ENCODE assay signal across 25 cellular contexts in the genomic region with DNA sequence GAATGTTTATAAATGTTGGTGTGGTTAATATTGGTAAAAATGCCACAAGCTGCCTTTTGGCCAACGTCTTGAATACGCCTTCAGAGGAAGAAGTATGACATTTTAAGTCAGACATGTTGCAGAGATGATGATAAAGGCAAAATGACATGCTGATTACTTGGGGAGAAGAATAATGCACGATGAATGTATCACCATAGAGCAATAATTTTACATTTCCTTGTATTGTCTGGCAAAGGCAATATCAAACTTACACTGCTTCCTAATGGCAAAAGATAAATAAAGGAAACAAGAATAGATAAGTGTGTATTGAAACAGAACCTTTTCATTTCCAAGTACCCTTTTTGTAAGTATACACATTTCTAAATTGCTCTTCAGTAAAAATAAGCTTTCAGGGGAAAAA. TPM values are rescaled to one million over a fixed set of nuclear protein-coding genes. Genes with fewer than 3 reads are reported as not detected.
"Had no signal": no experiment of that assay in that cellular context is flagged by ENCODE, and none has a peak within 500 bp of the region (broad histone marks: within the 10 kb centered on the region; RNA-seq: fewer than 3 reads in every experiment).

No MANE protein-coding gene starts in this region.

- H3K4me1 Mint-ChIP-seq: endodermal cell, mesothelial cell of epicardium had no signal

- H3K4me3 ChIP-seq: coronary artery, esophagus squamous epithelium, gastrocnemius medialis, heart right ventricle, left lung, lower lobe of right lung, mucosa of descending colon had no signal

- H3K4me3 Mint-ChIP-seq: effector memory CD8-positive, alpha-beta T cell; endodermal cell; mesothelial cell of epicardium; naive B cell had no signal

- H3K27ac Mint-ChIP-seq: effector memory CD8-positive, alpha-beta T cell; endodermal cell; mesothelial cell of epicardium had no signal

- H3K36me3 ChIP-seq: esophagus squamous epithelium, gastrocnemius medialis, heart right ventricle, left lung, lower lobe of right lung had no signal

- H3K27me3 Mint-ChIP-seq: naive B cell had no signal

- H3K9me3 Mint-ChIP-seq: effector memory CD8-positive, alpha-beta T cell; endodermal cell; mesothelial cell of epicardium; naive B cell had no signal

- DNase-seq: effector CD8-positive, alpha-beta T cell; effector memory CD8-positive, alpha-beta T cell; endodermal cell; erythroblast; esophagus squamous epithelium; foreskin fibroblast; foreskin melanocyte; gastrocnemius medialis; glutamatergic neuron; head of caudate nucleus; heart right ventricle; hippocampal formation; left cardiac atrium; left lung; left ventricle myocardium superior; lower lobe of right lung; mesenchymal stem cell; mucosa of descending colon; naive B cell had no signal

- H3K9me3 ChIP-seq: esophagus squamous epithelium, gastrocnemius medialis, heart right ventricle, left lung, lower lobe of right lung, mucosa of descending colon had no signal

- H3K4me1 ChIP-seq: esophagus squamous epithelium, gastrocnemius medialis had no signal

- FAIRE-seq: colon, endometrium, keratinocyte had no signal

- H3K27ac ChIP-seq: coronary artery, epithelial cell of prostate, esophagus squamous epithelium, gastrocnemius medialis, heart right ventricle, left lung, lower lobe of right lung had no signal

- H3K27me3 ChIP-seq: esophagus squamous epithelium, gastrocnemius medialis had no signal

- H3K36me3 Mint-ChIP-seq: mesothelial cell of epicardium, naive B cell had no signal

RNA-seq across cellular contexts. Expression of gene MRC1, which starts 8.6 kb away (rescaled TPM):
- total RNA-seq: mesothelial cell of epicardium had no signal
